ENCODE assay signal across 8 cellular contexts in genomic region chr6:53795254-53795701, GRCh38. TPM values are rescaled to one million over a fixed set of nuclear protein-coding genes. Genes with fewer than 3 reads are reported as not detected.
DNase-seq lines count a peak whose midpoint lies in the region; ATAC-seq, FAIRE-seq and TF ChIP-seq lines count a peak whose summit lies in the region.

No MANE protein-coding gene starts in this region.

- ATAC-seq in GM18508 (IDR thresholded peaks at IDR 0.05; ENCODE audit: insufficient read depth, unreplicated experiment), result peak; percentile 14
- peak; percentile 25 for ATAC-seq in HG02938 (IDR thresholded peaks at IDR 0.05; ENCODE audit: unreplicated experiment)

- peak overlapping the region; percentile 96 for H3K4me3 Mint-ChIP-seq in neural crest cell

- H3K27me3 Mint-ChIP-seq in neural crest cell (ENCODE audit: low read depth), result peaks cover 31% of the 10 kb centered on the region

- DNase-seq in RKO (ENCODE audit: low spot score) (peak; percentile 27), epithelial cell of esophagus (ENCODE audit: low read depth) (peak; percentile 57), neural crest cell (ENCODE audit: low read depth, low spot score) (no peak), D341Med (ENCODE audit: low spot score) (no peak), HTR-8/SVneo (ENCODE audit: insufficient read length, low spot score) (no peak), RCC 7860 (ENCODE audit: low spot score) (no peak)

- FAIRE-seq in HTR-8/SVneo (lab: Jason Lieb, UNC), result no peak
- no peak for FAIRE-seq in RCC 7860 (lab: Jason Lieb, UNC)

- H3K4me3 ChIP-seq in epithelial cell of esophagus (ENCODE audit: low read length), result peak overlapping the region; percentile 86

- H3K36me3 Mint-ChIP-seq in neural crest cell (ENCODE audit: low read depth), result peaks cover 3% of the 10 kb centered on the region

- TF ChIP-seq CTCF in epithelial cell of esophagus (IDR thresholded peaks at IDR 0.05; ENCODE audit: insufficient read depth, low read depth, low read length, missing control alignments) (no peak), neural crest cell (conservative IDR thresholded peaks at IDR 0.05) (no peak)

- no peak overlapping the region for H3K27ac Mint-ChIP-seq in neural crest cell (ENCODE audit: unreplicated experiment)

- no peaks in the 10 kb centered on the region for H3K9me3 Mint-ChIP-seq in neural crest cell

- H3K4me1 Mint-ChIP-seq in neural crest cell, result peaks cover 39% of the 10 kb centered on the region

RNA-seq across cellular contexts. Expression of gene LRRC1, which starts 0.5 kb away (rescaled TPM):
- 6.6 and 7.1 TPM in 2 replicates for total RNA-seq in neural crest cell

Comparison
In these comparisons a context has a peak if more than half of its experiments do, and no peak if none do; other contexts are left out.
1. DNase-seq: peak in RKO (single experiment) and epithelial cell of esophagus (single experiment); none in neural crest cell (single experiment), D341Med (single experiment), HTR-8/SVneo (single experiment) and RCC 7860 (single experiment).